22 cellular contexts compared by ENCODE assay signal in the genomic region with DNA sequence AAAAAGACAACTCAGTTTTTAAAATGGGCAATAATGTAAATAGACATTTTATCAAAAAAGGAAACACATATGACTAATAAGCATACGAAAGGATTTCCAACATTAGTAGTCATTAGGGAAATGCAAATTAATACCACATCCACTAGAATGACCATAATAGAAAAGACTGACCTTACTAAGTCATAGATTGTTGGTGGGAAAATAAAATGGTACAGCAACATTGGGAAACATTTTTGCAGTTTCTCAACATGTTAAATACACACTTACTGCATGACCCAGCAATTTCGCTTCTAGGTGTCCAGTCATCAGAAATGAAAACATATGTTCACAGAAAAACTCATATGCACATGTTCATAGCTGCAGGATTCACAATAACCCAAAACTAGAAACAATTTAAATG. TPM values are rescaled to one million over a fixed set of nuclear protein-coding genes. Genes with fewer than 3 reads are reported as not detected.
"Had no signal": no experiment of that assay in that cellular context is flagged by ENCODE, and none has a peak within 500 bp of the region (broad histone marks: within the 10 kb centered on the region; RNA-seq: fewer than 3 reads in every experiment).

No MANE protein-coding gene starts in this region.

- H3K4me3 Mint-ChIP-seq: activated CD8-positive, alpha-beta T cell treated with anti-CD3 and anti-CD28 coated beads, Interleukin-2, amount 10 ng/mL, durations not matched to agents 7 days and 5 days; activated naive CD8-positive, alpha-beta T cell; naive thymus-derived CD8-positive, alpha-beta T cell; T-helper 1 cell treated with Interleukin-12 subunit alpha and Interleukin-12 subunit beta and Interleukin-4 antibody, amounts not matched to agents 30 μg/mL and 1 μg/mL, for 36 hours; WTC11 had no signal

- H3K27me3 ChIP-seq: body of pancreas, esophagus squamous epithelium, left lung, pancreas, sigmoid colon, stomach had no signal

- H3K9me3 Mint-ChIP-seq: naive thymus-derived CD8-positive, alpha-beta T cell; T-helper 1 cell treated with Interleukin-12 subunit alpha and Interleukin-12 subunit beta and Interleukin-4 antibody, amounts not matched to agents 30 μg/mL and 1 μg/mL, for 36 hours; WTC11 had no signal

- H3K36me3 Mint-ChIP-seq: activated naive CD8-positive, alpha-beta T cell; naive thymus-derived CD8-positive, alpha-beta T cell; WTC11 had no signal

- DNase-seq: activated CD4-positive, alpha-beta T cell treated with anti-CD3 and anti-CD28 coated beads for 48 hours; activated CD8-positive, alpha-beta memory T cell treated with anti-CD3 and anti-CD28 coated beads, Interleukin-2, amount 50 U/mL, for 48 hours; activated CD8-positive, alpha-beta T cell treated with anti-CD3 and anti-CD28 coated beads, Interleukin-2, amount 10 ng/mL, durations not matched to agents 7 days and 5 days; activated gamma-delta T cell treated with Interleukin-2 at 50 U/mL for 16 hours; amygdala; body of pancreas; central memory CD4-positive, alpha-beta T cell; esophagus squamous epithelium; islet precursor cell; left lung; mammary epithelial cell; mucosa of descending colon; naive thymus-derived CD8-positive, alpha-beta T cell; pancreas; sigmoid colon; stimulated activated CD4-positive, alpha-beta T cell treated with anti-CD3 and anti-CD28 coated beads, Interleukin-1b, Interleukin-23, amount 100 ng/mL, for 48 hours; stomach had no signal

- H3K9me3 ChIP-seq: body of pancreas, esophagus squamous epithelium, left lung, mucosa of descending colon, pancreas, sigmoid colon, stomach, thoracic aorta had no signal

- H3K4me3 ChIP-seq: body of pancreas, coronary artery, esophagus squamous epithelium, left lung, mucosa of descending colon, pancreas, sigmoid colon, stomach, thoracic aorta had no signal

- H3K27ac Mint-ChIP-seq: activated CD8-positive, alpha-beta T cell treated with anti-CD3 and anti-CD28 coated beads, Interleukin-2, amount 10 ng/mL, durations not matched to agents 7 days and 5 days; activated naive CD8-positive, alpha-beta T cell; T-helper 1 cell treated with Interleukin-12 subunit alpha and Interleukin-12 subunit beta and Interleukin-4 antibody, amounts not matched to agents 30 μg/mL and 1 μg/mL, for 36 hours; WTC11 had no signal

- H3K36me3 ChIP-seq: esophagus squamous epithelium, left lung, pancreas, sigmoid colon, stomach, thoracic aorta had no signal

- H3K27ac ChIP-seq: body of pancreas, coronary artery, esophagus squamous epithelium, left lung, pancreas, sigmoid colon, stomach, thoracic aorta had no signal

RNA-seq across cellular contexts. Expression of gene SLC44A3, which starts 29.9 kb away (rescaled TPM):
- total RNA-seq: activated CD8-positive, alpha-beta T cell treated with anti-CD3 and anti-CD28 coated beads, Interleukin-2, amount 10 ng/mL, durations not matched to agents 7 days and 5 days; naive thymus-derived CD8-positive, alpha-beta T cell had no signal
- polyA plus RNA-seq: naive thymus-derived CD8-positive, alpha-beta T cell had no signal
